15 cellular contexts compared by ENCODE assay signal in the genomic region with DNA sequence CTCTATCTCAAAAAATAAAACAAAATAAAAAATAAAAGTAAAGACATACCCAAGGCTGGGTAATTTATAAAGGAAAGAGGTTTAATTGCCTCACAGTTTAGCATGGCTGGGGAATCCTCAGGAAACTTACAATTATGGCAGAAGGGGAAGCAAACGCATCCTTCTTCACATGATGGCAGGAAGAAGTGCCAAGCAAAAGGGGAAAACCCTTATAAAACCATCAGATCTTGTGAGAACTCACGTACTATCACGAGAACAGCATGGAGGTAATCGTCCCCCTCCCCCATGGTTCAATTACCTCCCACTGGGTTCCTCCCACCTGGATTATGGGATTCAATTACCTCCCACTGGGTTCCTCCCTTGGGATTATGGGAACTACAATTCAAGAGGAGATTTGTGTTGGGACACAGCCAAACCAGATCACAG. TPM values are rescaled to one million over a fixed set of nuclear protein-coding genes. Genes with fewer than 3 reads are reported as not detected.
A peak's percentile ranks its signal among the peaks of the same experiment; 100 is the strongest.
DNase-seq lines count a peak whose midpoint lies in the region; ATAC-seq and TF ChIP-seq lines count a peak whose summit lies in the region.
"Had no signal": no experiment of that assay in that cellular context is flagged by ENCODE, and none has a peak within 500 bp of the region (broad histone marks: within the 10 kb centered on the region; RNA-seq: fewer than 3 reads in every experiment).

No MANE protein-coding gene starts in this region.

- H3K36me3 ChIP-seq in GM06990 (ENCODE audit: control insufficient read depth, insufficient read depth, low read length) (peaks cover 10% of the 10 kb centered on the region), HEK293 (ENCODE audit: control insufficient read depth in 2 of 2, insufficient read depth in 1 of 2, low read length in 2 of 2) (no peaks in the 10 kb centered on the region), mucosa of descending colon (ENCODE audit: low read depth) (no peaks in the 10 kb centered on the region)
- H3K36me3 ChIP-seq: right lobe of liver, WERI-Rb-1 had no signal

- H3K4me3 ChIP-seq in GM06990 (replicated peaks; ENCODE audit: low read depth, low read length) (peak overlapping the region; percentile 39; the same call in 1 of the 2 replicates), HEK293 (ENCODE audit: low read depth, low read length) (no peak overlapping the region), mucosa of descending colon (no peak overlapping the region)
- H3K4me3 ChIP-seq: right lobe of liver had no signal

- intact Hi-C loops in mucosa of descending colon (cut with DNase I, micrococcal nuclease) = no loop called here

- POLR2A ChIA-PET in HEK293 (lab: Yijun Ruan, JAX) = no interaction called here
- POLR2A ChIA-PET in naive thymus-derived CD8-positive, alpha-beta T cell (lab: Charles Lee) = interaction anchor here (1.2 to 31.6 kb wide), 5 partner anchors 16 to 141 kb away, joined by 3 to 1090 read pairs (median 15); a partner anchor contains a TSS

- CTCF ChIA-PET in HEK293 (lab: Yijun Ruan, JAX) = interaction anchor here (0.6 to 2.1 kb wide), 2 partner anchors 21 to 48 kb away, joined by 4 to 10 read pairs; no protein-coding TSS in a partner anchor

- H3K27ac ChIP-seq in HEK293 (ENCODE audit: extremely low read depth, low read depth, low read length) = no peak overlapping the region
- H3K27ac ChIP-seq: right lobe of liver, WERI-Rb-1 had no signal

- no peaks in the 10 kb centered on the region for H3K27me3 ChIP-seq in GM06990 (replicated peaks; ENCODE audit: control insufficient read depth, insufficient read depth, low read length)
- H3K27me3 ChIP-seq: right lobe of liver had no signal

- peaks cover 30 to 48% of the 10 kb centered on the region in 2 donors for H3K36me3 Mint-ChIP-seq in activated T-cell treated with anti-CD3 and anti-CD28 coated beads, Interleukin-2, amount 50 U/mL, for 72 hours (ENCODE audit: insufficient read depth in 2 of 2)
- H3K36me3 Mint-ChIP-seq in naive thymus-derived CD8-positive, alpha-beta T cell = peaks cover 0 to 29% (median 26%) of the 10 kb centered on the region in 3 donors

- TF ChIP-seq CTCF in GM06990 (IDR thresholded peaks at IDR 0.05; ENCODE audit: insufficient read depth, low read length, poor library complexity, severe bottlenecking) (no peak), HEK293 (tag by site-specific recombination; IDR thresholded peaks at IDR 0.05) (no peak), mucosa of descending colon (IDR thresholded peaks at IDR 0.05) (no peak)

- H3K4me3 Mint-ChIP-seq in activated T-cell treated with anti-CD3 and anti-CD28 coated beads, Interleukin-2, amount 50 U/mL, for 72 hours = peak overlapping the region; percentile 74 to 87
- H3K4me3 Mint-ChIP-seq in naive thymus-derived CD8-positive, alpha-beta T cell = peak overlapping the region; percentile 67 to 91 (median 81)
- H3K4me3 Mint-ChIP-seq: nephron had no signal

- H3K9me3 ChIP-seq in HEK293 (ENCODE audit: control insufficient read depth, insufficient read depth, low read depth, low read length) (no peaks in the 10 kb centered on the region), mucosa of descending colon (no peaks in the 10 kb centered on the region)
- H3K9me3 ChIP-seq: right lobe of liver had no signal

- no peaks in the 10 kb centered on the region for H3K4me1 ChIP-seq in HEK293 (ENCODE audit: control insufficient read depth, insufficient read depth, low read length)
- H3K4me1 ChIP-seq in mucosa of descending colon (ENCODE audit: low read depth) = peaks cover 2% of the 10 kb centered on the region
- H3K4me1 ChIP-seq: right lobe of liver had no signal

- no peak for ATAC-seq in activated T-cell treated with anti-CD3 and anti-CD28 coated beads, Interleukin-2, amount 50 U/mL, for 72 hours (replicated peaks in 1 of 2)
- ATAC-seq in naive thymus-derived CD8-positive, alpha-beta T cell = no peak
- no peak for ATAC-seq in mucosa of descending colon
- ATAC-seq: right lobe of liver had no signal

- peaks cover 95% of the 10 kb centered on the region for H3K4me1 Mint-ChIP-seq in activated T-cell treated with anti-CD3 and anti-CD28 coated beads, Interleukin-2, amount 50 U/mL, for 72 hours (ENCODE audit: low read depth)
- H3K4me1 Mint-ChIP-seq in naive thymus-derived CD8-positive, alpha-beta T cell = peaks cover 52 to 98% (median 96%) of the 10 kb centered on the region in 4 donors

- H3K27ac Mint-ChIP-seq in activated T-cell treated with anti-CD3 and anti-CD28 coated beads, Interleukin-2, amount 50 U/mL, for 72 hours = peak overlapping the region; percentile 99
- H3K27ac Mint-ChIP-seq in naive thymus-derived CD8-positive, alpha-beta T cell = peak overlapping the region; percentile 86 to 99 (median 97)
- H3K27ac Mint-ChIP-seq: nephron had no signal

- DNase-seq in GM06990 (ENCODE audit: extremely low read depth, insufficient read length) (no peak), HuH-7 (ENCODE audit: low spot score) (no peak), mucosa of descending colon (no peak), GM19240 (ENCODE audit: insufficient read length, low spot score) (no peak)
- peak in 1 of 2 donors; percentile 40 for DNase-seq in activated T-cell treated with anti-CD3 and anti-CD28 coated beads, Interleukin-2, amount 50 U/mL, for 72 hours
- DNase-seq in naive thymus-derived CD8-positive, alpha-beta T cell = peak in 1 of 10 donors; percentile 35
- DNase-seq: activated effector memory CD4-positive, alpha-beta T cell treated with Interleukin-2 at 50 U/mL for 16 hours; caudate nucleus; KG1; NCI-H1694; right lobe of liver; WERI-Rb-1 had no signal

- no peaks in the 10 kb centered on the region for H3K27me3 Mint-ChIP-seq in activated T-cell treated with anti-CD3 and anti-CD28 coated beads, Interleukin-2, amount 50 U/mL, for 72 hours (ENCODE audit: low read depth)
- H3K27me3 Mint-ChIP-seq in naive thymus-derived CD8-positive, alpha-beta T cell = no peaks in the 10 kb centered on the region

- H3K9me3 Mint-ChIP-seq in activated T-cell treated with anti-CD3 and anti-CD28 coated beads, Interleukin-2, amount 50 U/mL, for 72 hours = peaks cover 4 to 11% of the 10 kb centered on the region in 2 donors
- H3K9me3 Mint-ChIP-seq in naive thymus-derived CD8-positive, alpha-beta T cell = peaks cover 0 to 4% (median 0%) of the 10 kb centered on the region in 9 donors
- H3K9me3 Mint-ChIP-seq: nephron had no signal

TF ChIP-seq in HEK293, 187 proteins besides CTCF, POLR2A, EP300 and RAD21 (continues in another document):
- TF ChIP-seq, protein P1, sequence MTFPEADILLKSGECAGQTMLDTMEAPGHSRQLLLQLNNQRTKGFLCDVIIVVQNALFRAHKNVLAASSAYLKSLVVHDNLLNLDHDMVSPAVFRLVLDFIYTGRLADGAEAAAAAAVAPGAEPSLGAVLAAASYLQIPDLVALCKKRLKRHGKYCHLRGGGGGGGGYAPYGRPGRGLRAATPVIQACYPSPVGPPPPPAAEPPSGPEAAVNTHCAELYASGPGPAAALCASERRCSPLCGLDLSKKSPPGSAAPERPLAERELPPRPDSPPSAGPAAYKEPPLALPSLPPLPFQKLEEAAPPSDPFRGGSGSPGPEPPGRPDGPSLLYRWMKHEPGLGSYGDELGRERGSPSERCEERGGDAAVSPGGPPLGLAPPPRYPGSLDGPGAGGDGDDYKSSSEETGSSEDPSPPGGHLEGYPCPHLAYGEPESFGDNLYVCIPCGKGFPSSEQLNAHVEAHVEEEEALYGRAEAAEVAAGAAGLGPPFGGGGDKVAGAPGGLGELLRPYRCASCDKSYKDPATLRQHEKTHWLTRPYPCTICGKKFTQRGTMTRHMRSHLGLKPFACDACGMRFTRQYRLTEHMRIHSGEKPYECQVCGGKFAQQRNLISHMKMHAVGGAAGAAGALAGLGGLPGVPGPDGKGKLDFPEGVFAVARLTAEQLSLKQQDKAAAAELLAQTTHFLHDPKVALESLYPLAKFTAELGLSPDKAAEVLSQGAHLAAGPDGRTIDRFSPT (tag by site-specific recombination; IDR thresholded peaks at IDR 0.05) = no peak
- TF ChIP-seq EGR2 (tag by site-specific recombination; IDR thresholded peaks at IDR 0.05; ENCODE audit: low read depth) (peak; percentile 98), ZIC2 (tag by site-specific recombination; IDR thresholded peaks at IDR 0.05) (peak; percentile 80), GLIS1 (tag by site-specific recombination; IDR thresholded peaks at IDR 0.05) (peak; percentile 96), ZNF600 (tag by site-specific recombination; IDR thresholded peaks at IDR 0.05) (no peak), ZNF350 (tag by site-specific recombination; IDR thresholded peaks at IDR 0.05) (no peak), ZNF596 (tag by site-specific recombination; IDR thresholded peaks at IDR 0.05) (no peak)
- TF ChIP-seq, protein P2, sequence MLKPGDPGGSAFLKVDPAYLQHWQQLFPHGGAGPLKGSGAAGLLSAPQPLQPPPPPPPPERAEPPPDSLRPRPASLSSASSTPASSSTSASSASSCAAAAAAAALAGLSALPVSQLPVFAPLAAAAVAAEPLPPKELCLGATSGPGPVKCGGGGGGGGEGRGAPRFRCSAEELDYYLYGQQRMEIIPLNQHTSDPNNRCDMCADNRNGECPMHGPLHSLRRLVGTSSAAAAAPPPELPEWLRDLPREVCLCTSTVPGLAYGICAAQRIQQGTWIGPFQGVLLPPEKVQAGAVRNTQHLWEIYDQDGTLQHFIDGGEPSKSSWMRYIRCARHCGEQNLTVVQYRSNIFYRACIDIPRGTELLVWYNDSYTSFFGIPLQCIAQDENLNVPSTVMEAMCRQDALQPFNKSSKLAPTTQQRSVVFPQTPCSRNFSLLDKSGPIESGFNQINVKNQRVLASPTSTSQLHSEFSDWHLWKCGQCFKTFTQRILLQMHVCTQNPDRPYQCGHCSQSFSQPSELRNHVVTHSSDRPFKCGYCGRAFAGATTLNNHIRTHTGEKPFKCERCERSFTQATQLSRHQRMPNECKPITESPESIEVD (tag by site-specific recombination; IDR thresholded peaks at IDR 0.05) = no peak

RNA-seq across cellular contexts. Expression of a gene that starts 8.3 kb away (rescaled TPM):
- 10 to 100 TPM in 1 of 2 donors, 1 to 10 TPM in 1; 10.0 to 14.6 TPM for total RNA-seq in activated T-cell treated with anti-CD3 and anti-CD28 coated beads, Interleukin-2, amount 50 U/mL, for 72 hours
- total RNA-seq in naive thymus-derived CD8-positive, alpha-beta T cell = 10 to 100 TPM; 13.5 to 13.7 TPM
- 1 to 10 TPM; 2.9 to 7.3 (median 4.2) TPM for polyA plus RNA-seq in naive thymus-derived CD8-positive, alpha-beta T cell
- under 1 TPM in 2 of 3 donors, not detected in 1; 0.09 to 0.10 TPM for total RNA-seq in mucosa of descending colon
- total RNA-seq: right lobe of liver, SK-MEL-5 had no signal

RNA-seq across cellular contexts. Expression of a gene that starts 23.5 kb away (rescaled TPM):
- 100 to 1,000 TPM; 620 to 681 TPM for total RNA-seq in activated T-cell treated with anti-CD3 and anti-CD28 coated beads, Interleukin-2, amount 50 U/mL, for 72 hours
- 100 to 1,000 TPM; 295 to 297 TPM for total RNA-seq in naive thymus-derived CD8-positive, alpha-beta T cell
- polyA plus RNA-seq in naive thymus-derived CD8-positive, alpha-beta T cell = 1,000 to 10,000 TPM in 2 of 3 donors, 100 to 1,000 TPM in 1; 740 to 1,115 (median 1,110) TPM
- total RNA-seq in mucosa of descending colon = 10 to 100 TPM; 15.3 to 26.8 (median 16.4) TPM
- total RNA-seq: SK-MEL-5 had no signal

RNA-seq across cellular contexts. Expression of a gene that starts 32.5 kb away (rescaled TPM):
- 10 to 100 TPM; 22.7 to 30.0 TPM for total RNA-seq in activated T-cell treated with anti-CD3 and anti-CD28 coated beads, Interleukin-2, amount 50 U/mL, for 72 hours
- total RNA-seq in naive thymus-derived CD8-positive, alpha-beta T cell = 10 to 100 TPM; 24.6 to 25.7 TPM
- polyA plus RNA-seq in naive thymus-derived CD8-positive, alpha-beta T cell = 1 to 10 TPM in 2 of 3 donors, under 1 TPM in 1; 0.68 to 4.0 (median 1.7) TPM
- 10 to 100 TPM in 2 of 3 donors, 1 to 10 TPM in 1; 8.9 to 22.5 (median 13.3) TPM for total RNA-seq in mucosa of descending colon

Comparison
In these comparisons a context has a peak if more than half of its experiments do, and no peak if none do; other contexts are left out.
1. RNA of a gene that starts 8.3 kb away (total RNA-seq): 10.0 to 14.6 TPM in activated T-cell treated with anti-CD3 and anti-CD28 coated beads, Interleukin-2, amount 50 U/mL, for 72 hours and 13.5 to 13.7 TPM in naive thymus-derived CD8-positive, alpha-beta T cell; 0.09 to 0.10 TPM in mucosa of descending colon; every median in the first group is over 10 times any median in the second.
2. RNA of a gene that starts 23.5 kb away (total RNA-seq): 620 to 681 TPM in activated T-cell treated with anti-CD3 and anti-CD28 coated beads, Interleukin-2, amount 50 U/mL, for 72 hours and 295 to 297 TPM in naive thymus-derived CD8-positive, alpha-beta T cell; 15.3 to 26.8 TPM in mucosa of descending colon; every median in the first group is over 10 times any median in the second.